ENCODE assay signal across 14 cellular contexts in genomic region chr11:4167758-4168157, GRCh38.
DNase-seq lines count a peak whose midpoint lies in the region; ATAC-seq and TF ChIP-seq lines count a peak whose summit lies in the region.
"Had no signal": no experiment of that assay in that cellular context is flagged by ENCODE, and none has a peak within 500 bp of the region (broad histone marks: within the 10 kb centered on the region; RNA-seq: fewer than 3 reads in every experiment).

No MANE protein-coding gene starts in this region.

- H3K4me2 ChIP-seq in neuronal stem cell (ENCODE audit: insufficient read depth, low read length, poor library complexity, severe bottlenecking), result no peak overlapping the region

- H4K91ac ChIP-seq in neuronal stem cell (ENCODE audit: low read depth, low read length, poor library complexity), result peak overlapping the region; percentile 24

- no peak overlapping the region for H3K27ac Mint-ChIP-seq in natural killer cell treated with Interleukin-12 subunit alpha and Interleukin-12 subunit beta and Interleukin-15 and Interleukin-18, amount 100 ng/mL, for 72 hours
- no peak overlapping the region for H3K27ac Mint-ChIP-seq in natural killer cell
- H3K27ac Mint-ChIP-seq: B cell; CD4-positive, alpha-beta T cell had no signal

- peak; percentile 32 to 44 for ATAC-seq in natural killer cell treated with Interleukin-12 subunit alpha and Interleukin-12 subunit beta and Interleukin-15 and Interleukin-18, amount 100 ng/mL, for 72 hours
- ATAC-seq in natural killer cell (no peak), GM19328 (IDR thresholded peaks at IDR 0.05; ENCODE audit: unreplicated experiment) (no peak)

- no peaks in the 10 kb centered on the region for H3K9me3 Mint-ChIP-seq in natural killer cell treated with Interleukin-12 subunit alpha and Interleukin-12 subunit beta and Interleukin-15 and Interleukin-18, amount 100 ng/mL, for 72 hours
- no peaks in the 10 kb centered on the region for H3K9me3 Mint-ChIP-seq in natural killer cell
- H3K9me3 Mint-ChIP-seq: CD4-positive, alpha-beta T cell had no signal

- no peak overlapping the region for H2BK12ac ChIP-seq in neuronal stem cell (ENCODE audit: low read length)

- H3K18ac ChIP-seq in neuronal stem cell (ENCODE audit: low read length), result no peak overlapping the region

- H3K27ac ChIP-seq in esophagus muscularis mucosa (replicated peaks in 1 of 4), result no peak overlapping the region
- H3K27ac ChIP-seq in neuronal stem cell (replicated peaks; ENCODE audit: low read length), result no peak overlapping the region
- no peak overlapping the region for H3K27ac ChIP-seq in esophagus squamous epithelium

- H3K36me3 ChIP-seq in esophagus muscularis mucosa, result no peaks in the 10 kb centered on the region
- H3K36me3 ChIP-seq in neuronal stem cell (replicated peaks in 1 of 2; ENCODE audit: control insufficient read depth in 2 of 2, insufficient read depth in 2 of 2, low read length in 2 of 2), result no peaks in the 10 kb centered on the region
- no peaks in the 10 kb centered on the region for H3K36me3 ChIP-seq in esophagus squamous epithelium

- H2AFZ ChIP-seq in neuronal stem cell (ENCODE audit: low read length), result no peak overlapping the region

- no peak overlapping the region for H3K4me3 ChIP-seq in esophagus muscularis mucosa
- no peak overlapping the region for H3K4me3 ChIP-seq in neuronal stem cell (ENCODE audit: low read length in 2 of 2)
- no peak overlapping the region for H3K4me3 ChIP-seq in esophagus squamous epithelium

- H4K8ac ChIP-seq in neuronal stem cell (ENCODE audit: low read depth, low read length), result no peak overlapping the region

- H2AK5ac ChIP-seq in neuronal stem cell (ENCODE audit: low read depth, low read length), result peak overlapping the region; percentile 49

- H3K4ac ChIP-seq in neuronal stem cell (ENCODE audit: low read length), result no peak overlapping the region

- H3K4me1 ChIP-seq in esophagus muscularis mucosa, result no peaks in the 10 kb centered on the region
- no peaks in the 10 kb centered on the region for H3K4me1 ChIP-seq in neuronal stem cell (ENCODE audit: control insufficient read depth in 2 of 2, insufficient read depth in 1 of 2, low read depth in 1 of 2, low read length in 2 of 2)
- no peaks in the 10 kb centered on the region for H3K4me1 ChIP-seq in esophagus squamous epithelium

- no peak for DNase-seq in natural killer cell treated with Interleukin-12 subunit alpha and Interleukin-12 subunit beta and Interleukin-15 and Interleukin-18, amount 100 ng/mL, for 72 hours (ENCODE audit: low spot score)
- DNase-seq in natural killer cell (no peak), esophagus muscularis mucosa (ENCODE audit: extremely low spot score) (peak; percentile 85), neuronal stem cell (ENCODE audit: low spot score) (no peak), NOMO-1 treated with DMSO at 0.1 percent for 48 hours (lab: John Stamatoyannopoulos, UW; ENCODE audit: unreplicated experiment) (no peak), esophagus squamous epithelium (lab: John Stamatoyannopoulos, UW) (no peak)
- DNase-seq: C1 segment of cervical spinal cord; Calu3; CD4-positive, alpha-beta T cell; DMS 273 treated with DMSO at 0.1 percent for 48 hours; GOT3; H9 had no signal

- H3K9me3 ChIP-seq in esophagus muscularis mucosa (no peaks in the 10 kb centered on the region), neuronal stem cell (replicated peaks in 1 of 2; ENCODE audit: control insufficient read depth in 2 of 2, insufficient read depth in 1 of 2, low read depth in 1 of 2, low read length in 2 of 2) (peaks cover 0 to 1% of the 10 kb centered on the region in 2 donors), esophagus squamous epithelium (no peaks in the 10 kb centered on the region)

- TF ChIP-seq POLR2A in esophagus muscularis mucosa (IDR thresholded peaks at IDR 0.05; ENCODE audit: low read depth), result no peak
- no peak for TF ChIP-seq POLR2A in esophagus squamous epithelium (IDR thresholded peaks at IDR 0.05)

- no peak overlapping the region for H3K9ac ChIP-seq in neuronal stem cell (ENCODE audit: low read depth, low read length, poor library complexity)

- no peak overlapping the region for H2BK15ac ChIP-seq in neuronal stem cell (ENCODE audit: low read length)

- no peak for TF ChIP-seq CTCF in natural killer cell (IDR thresholded peaks at IDR 0.05)
- no peak for TF ChIP-seq CTCF in esophagus muscularis mucosa (IDR thresholded peaks at IDR 0.05)
- TF ChIP-seq CTCF in esophagus squamous epithelium (IDR thresholded peaks at IDR 0.05), result no peak

- no peaks in the 10 kb centered on the region for H3K27me3 ChIP-seq in esophagus muscularis mucosa
- no peaks in the 10 kb centered on the region for H3K27me3 ChIP-seq in neuronal stem cell (ENCODE audit: control insufficient read depth in 3 of 3, insufficient read depth in 3 of 3, low read depth in 1 of 3, low read length in 3 of 3)
- H3K27me3 ChIP-seq in esophagus squamous epithelium, result no peaks in the 10 kb centered on the region

- no peak overlapping the region for H2BK120ac ChIP-seq in neuronal stem cell (ENCODE audit: low read depth, low read length)

- no peak overlapping the region for H3K4me3 Mint-ChIP-seq in natural killer cell treated with Interleukin-12 subunit alpha and Interleukin-12 subunit beta and Interleukin-15 and Interleukin-18, amount 100 ng/mL, for 72 hours
- H3K4me3 Mint-ChIP-seq in natural killer cell, result no peak overlapping the region
- H3K4me3 Mint-ChIP-seq: B cell; CD4-positive, alpha-beta T cell; H9 had no signal

- 84% methylated on average over 4 of the region's 7 CpGs for WGBS in esophagus muscularis mucosa
- WGBS in neuronal stem cell (ENCODE audit: extremely low coverage in 2 of 2, insufficient read length in 2 of 2, insufficient replicate concordance in 1 of 2), 2 donors, result no CpG with 5 or more reads among the region's 7 CpGs
- WGBS in esophagus squamous epithelium, 2 donors, result 68 to 87% methylated on average over 5 to 7 of the region's 7 CpGs

- peak overlapping the region; percentile 63 for H3K14ac ChIP-seq in neuronal stem cell (ENCODE audit: low read length)

- no peak for TF ChIP-seq EP300 in esophagus muscularis mucosa (IDR thresholded peaks at IDR 0.05)

- no peaks in the 10 kb centered on the region for H3K36me3 Mint-ChIP-seq in natural killer cell treated with Interleukin-12 subunit alpha and Interleukin-12 subunit beta and Interleukin-15 and Interleukin-18, amount 100 ng/mL, for 72 hours
- no peaks in the 10 kb centered on the region for H3K36me3 Mint-ChIP-seq in natural killer cell

- no peak overlapping the region for H2BK5ac ChIP-seq in neuronal stem cell (ENCODE audit: low read length)

- intact Hi-C loops in natural killer cell (cut with micrococcal nuclease) (no loop called here), esophagus muscularis mucosa (cut with DNase I) (no loop called here), esophagus squamous epithelium (cut with DNase I) (no loop called here)

- H3K79me1 ChIP-seq in neuronal stem cell (ENCODE audit: low read depth, low read length), result no peaks in the 10 kb centered on the region

- H3K4me1 Mint-ChIP-seq in natural killer cell treated with Interleukin-12 subunit alpha and Interleukin-12 subunit beta and Interleukin-15 and Interleukin-18, amount 100 ng/mL, for 72 hours (ENCODE audit: low read depth in 2 of 2), result no peaks in the 10 kb centered on the region
- H3K4me1 Mint-ChIP-seq in natural killer cell, result no peaks in the 10 kb centered on the region
- H3K4me1 Mint-ChIP-seq: B cell, H9 had no signal

- H3K23ac ChIP-seq in neuronal stem cell (ENCODE audit: low read depth, low read length, poor library complexity), result peak overlapping the region; percentile 58

- H3K27me3 Mint-ChIP-seq in natural killer cell treated with Interleukin-12 subunit alpha and Interleukin-12 subunit beta and Interleukin-15 and Interleukin-18, amount 100 ng/mL, for 72 hours, result no peaks in the 10 kb centered on the region
- H3K27me3 Mint-ChIP-seq in natural killer cell (ENCODE audit: low read depth in 2 of 2), result peaks cover 0 to 8% of the 10 kb centered on the region in 2 donors
- H3K27me3 Mint-ChIP-seq: CD4-positive, alpha-beta T cell had no signal

Comparison
In these comparisons a context has a peak if more than half of its experiments do, and no peak if none do; other contexts are left out.
1. ATAC-seq: peak in natural killer cell treated with Interleukin-12 subunit alpha and Interleukin-12 subunit beta and Interleukin-15 and Interleukin-18, amount 100 ng/mL, for 72 hours (2 of 2); none in natural killer cell (0 of 3) and GM19328 (single experiment).